8 cellular contexts compared by ENCODE assay signal in genomic region chr6:158002951-158003853, GRCh38. TPM values are rescaled to one million over a fixed set of nuclear protein-coding genes. Genes with fewer than 3 reads are reported as not detected.
DNase-seq lines count a peak whose midpoint lies in the region; ATAC-seq and TF ChIP-seq lines count a peak whose summit lies in the region.

No MANE protein-coding gene starts in this region.

- peaks cover 30% of the 10 kb centered on the region for H3K36me3 Mint-ChIP-seq in Calu3 (ENCODE audit: insufficient read depth, unreplicated experiment)
- no peaks in the 10 kb centered on the region for H3K36me3 Mint-ChIP-seq in natural killer cell treated with Interleukin-12 subunit alpha and Interleukin-12 subunit beta and Interleukin-15 and Interleukin-18, amount 100 ng/mL, for 72 hours

- no TSS peak for BruUV-seq in Calu3 (replicated peaks; lab: Mats Ljungman, UMichigan)

- H3K9me3 Mint-ChIP-seq in Calu3 (ENCODE audit: low read depth, unreplicated experiment): no peaks in the 10 kb centered on the region
- no peaks in the 10 kb centered on the region for H3K9me3 Mint-ChIP-seq in natural killer cell treated with Interleukin-12 subunit alpha and Interleukin-12 subunit beta and Interleukin-15 and Interleukin-18, amount 100 ng/mL, for 72 hours

- intact Hi-C loops in Calu3 (cut with micrococcal nuclease; ENCODE audit: unreplicated experiment): no loop called here

- DNase-seq in Calu3: peak; percentile 44
- peak; percentile 55 for DNase-seq in epithelial cell of esophagus (ENCODE audit: low read depth)
- DNase-seq in natural killer cell treated with Interleukin-12 subunit alpha and Interleukin-12 subunit beta and Interleukin-15 and Interleukin-18, amount 100 ng/mL, for 72 hours (ENCODE audit: low spot score): no peak
- DNase-seq in NCI-H1105 (lab: John Stamatoyannopoulos, UW): no peak

- peak overlapping the region; percentile 95 for H3K27ac Mint-ChIP-seq in Calu3 (ENCODE audit: unreplicated experiment)
- H3K27ac Mint-ChIP-seq in natural killer cell treated with Interleukin-12 subunit alpha and Interleukin-12 subunit beta and Interleukin-15 and Interleukin-18, amount 100 ng/mL, for 72 hours: peak overlapping the region; percentile 15 to 79

- TF ChIP-seq CTCF in Calu3 (IDR thresholded peaks at IDR 0.05; ENCODE audit: unreplicated experiment) (no peak), epithelial cell of esophagus (IDR thresholded peaks at IDR 0.05; ENCODE audit: insufficient read depth, low read depth, low read length, missing control alignments) (no peak)

- CTCF ChIA-PET in Calu3 (lab: Charles Lee): interaction anchor here (0.9 to 1.5 kb wide), 5 partner anchors 14 to 69 kb away, joined by 3 to 8 read pairs (median 4); no protein-coding TSS in a partner anchor

- peaks cover 69% of the 10 kb centered on the region for H3K4me1 Mint-ChIP-seq in Calu3 (ENCODE audit: low read depth, unreplicated experiment)
- H3K4me1 Mint-ChIP-seq in natural killer cell treated with Interleukin-12 subunit alpha and Interleukin-12 subunit beta and Interleukin-15 and Interleukin-18, amount 100 ng/mL, for 72 hours (ENCODE audit: low read depth in 2 of 2): peaks cover 33 to 53% of the 10 kb centered on the region in 2 donors

- ATAC-seq in SK-N-SH treated with all-trans-retinoic acid at 6 μM for 48 hours (peak; percentile 38), GM21529 (IDR thresholded peaks at IDR 0.05; ENCODE audit: unreplicated experiment) (no peak), HG02588 (IDR thresholded peaks at IDR 0.05; ENCODE audit: unreplicated experiment) (no peak), HG02870 (IDR thresholded peaks at IDR 0.05; ENCODE audit: unreplicated experiment) (no peak)
- peak; percentile 35 to 48 for ATAC-seq in natural killer cell treated with Interleukin-12 subunit alpha and Interleukin-12 subunit beta and Interleukin-15 and Interleukin-18, amount 100 ng/mL, for 72 hours

- peak overlapping the region; percentile 4 for H3K4me3 Mint-ChIP-seq in Calu3 (ENCODE audit: low read depth, unreplicated experiment)
- H3K4me3 Mint-ChIP-seq in natural killer cell treated with Interleukin-12 subunit alpha and Interleukin-12 subunit beta and Interleukin-15 and Interleukin-18, amount 100 ng/mL, for 72 hours: no peak overlapping the region

- H3K4me3 ChIP-seq in epithelial cell of esophagus (ENCODE audit: low read length): no peak overlapping the region

- no peaks in the 10 kb centered on the region for H3K27me3 Mint-ChIP-seq in Calu3 (ENCODE audit: unreplicated experiment)
- H3K27me3 Mint-ChIP-seq in natural killer cell treated with Interleukin-12 subunit alpha and Interleukin-12 subunit beta and Interleukin-15 and Interleukin-18, amount 100 ng/mL, for 72 hours: no peaks in the 10 kb centered on the region

TF ChIP-seq in SK-N-SH treated with all-trans-retinoic acid at 6 μM for 48 hours, 23 proteins besides CTCF, POLR2A, EP300 and RAD21:
- no peak for TF ChIP-seq RARB (CRISPR knock-in tag; IDR thresholded peaks at IDR 0.05)
- no peak for TF ChIP-seq CREB5 (CRISPR knock-in tag; IDR thresholded peaks at IDR 0.05; ENCODE audit: low read depth)
- TF ChIP-seq PPARA (CRISPR knock-in tag; IDR thresholded peaks at IDR 0.05; ENCODE audit: borderline replicate concordance): no peak
- no peak for TF ChIP-seq ZFP30 (CRISPR knock-in tag; IDR thresholded peaks at IDR 0.05)
- no peak for TF ChIP-seq CSRNP3 (CRISPR knock-in tag; IDR thresholded peaks at IDR 0.05)
- no peak for TF ChIP-seq ZNF8 (CRISPR knock-in tag; IDR thresholded peaks at IDR 0.05)
- no peak for TF ChIP-seq POU6F1 (CRISPR knock-in tag; IDR thresholded peaks at IDR 0.05; ENCODE audit: borderline replicate concordance, low read depth)
- TF ChIP-seq BACH2 (CRISPR knock-in tag; IDR thresholded peaks at IDR 0.05; ENCODE audit: borderline replicate concordance): no peak

RNA-seq across cellular contexts. Expression of gene SYNJ2, which starts 21.5 kb away (rescaled TPM):
- 26.8 and 29.1 TPM in 2 replicates for total RNA-seq in Calu3 (2022)
- 10 to 100 TPM; 24.7 to 37.3 TPM for total RNA-seq in natural killer cell treated with Interleukin-12 subunit alpha and Interleukin-12 subunit beta and Interleukin-15 and Interleukin-18, amount 100 ng/mL, for 72 hours

Comparison
In these comparisons a context has a peak if more than half of its experiments do, and no peak if none do; other contexts are left out.
1. DNase-seq: peak in Calu3 (single experiment) and epithelial cell of esophagus (single experiment); none in natural killer cell treated with Interleukin-12 subunit alpha and Interleukin-12 subunit beta and Interleukin-15 and Interleukin-18, amount 100 ng/mL, for 72 hours (single experiment) and NCI-H1105 (single experiment).
2. ATAC-seq: peak in SK-N-SH treated with all-trans-retinoic acid at 6 μM for 48 hours (single experiment) and natural killer cell treated with Interleukin-12 subunit alpha and Interleukin-12 subunit beta and Interleukin-15 and Interleukin-18, amount 100 ng/mL, for 72 hours (2 of 2); none in GM21529 (single experiment), HG02588 (single experiment) and HG02870 (single experiment).